ENCODE assay signal across 27 cellular contexts in genomic region chr4:184868623-184869022, GRCh38.
"Had no signal": no experiment of that assay in that cellular context is flagged by ENCODE, and none has a peak within 500 bp of the region (broad histone marks: within the 10 kb centered on the region; RNA-seq: fewer than 3 reads in every experiment).

No MANE protein-coding gene starts in this region.

- H3K27me3 ChIP-seq: stomach, suprapubic skin, testis, thyroid gland, tibial artery, tibial nerve, transverse colon, upper lobe of left lung, upper lobe of right lung, uterus, vagina had no signal

- H3K27ac ChIP-seq: stomach, suprapubic skin, testis, thoracic aorta, thyroid gland, tibial artery, tibial nerve, transverse colon, upper lobe of left lung, upper lobe of right lung, uterus, vagina had no signal

- H3K36me3 ChIP-seq: stomach, suprapubic skin, thoracic aorta, thyroid gland, tibial artery, tibial nerve, transverse colon, upper lobe of left lung, upper lobe of right lung, uterus, vagina had no signal

- H3K9me3 ChIP-seq: stomach, suprapubic skin, testis, thoracic aorta, thyroid gland, tibial artery, tibial nerve, transverse colon, upper lobe of left lung, upper lobe of right lung, uterus, vagina had no signal

- FAIRE-seq: urothelium cell line had no signal

- H3K4me1 ChIP-seq: stomach, suprapubic skin, testis, thyroid gland, tibial artery, tibial nerve, transverse colon, upper lobe of left lung, upper lobe of right lung, uterus, vagina had no signal

- H3K4me3 ChIP-seq: stomach, suprapubic skin, testis, thoracic aorta, thyroid gland, tibial artery, tibial nerve, transverse colon, upper lobe of left lung, upper lobe of right lung, uterus, vagina had no signal

- ATAC-seq: stimulated activated effector memory CD8-positive, alpha-beta T cell treated with anti-CD3 and anti-CD28 coated beads, Interleukin-12 subunit alpha, Interleukin-12 subunit beta, amount 100 ng/mL, for 72 hours; stimulated activated memory B cell treated with anti-CD40 and anti-IgM and Interleukin-4, amounts not matched to agents 10 μg/mL and 1 μg/mL and 100 μg/mL, for 72 hours; stimulated activated naive B cell treated with anti-CD40 and anti-IgM and Interleukin-4, amounts not matched to agents 10 μg/mL and 1 μg/mL and 100 μg/mL, for 72 hours; stimulated activated naive CD8-positive, alpha-beta T cell treated with anti-CD3 and anti-CD28 coated beads, Interleukin-15, amount 100 ng/mL, for 72 hours; stimulated activated naive CD8-positive, alpha-beta T cell treated with anti-CD3 and anti-CD28 coated beads, Interleukin-15, Interleukin-2, amounts not matched to agents 100 U/mL and 50 U/mL, for 24 hours; upper lobe of right lung had no signal

- DNase-seq: stimulated activated CD4-positive, alpha-beta T cell treated with anti-CD3 and anti-CD28 coated beads, Interleukin-2, amount 100 ng/mL, for 48 hours; stimulated activated CD4-positive, alpha-beta T cell treated with anti-CD3 and anti-CD28 coated beads, Interleukin-4, amount 100 ng/mL, for 1 hour; stimulated activated CD4-positive, alpha-beta T cell treated with anti-CD3 and anti-CD28 coated beads, Interleukin-4, amount 100 ng/mL, for 24 hours; stimulated activated CD4-positive, alpha-beta T cell treated with anti-CD3 and anti-CD28 coated beads, Interleukin-4, amount 100 ng/mL, for 4 hours; stimulated activated CD8-positive, alpha-beta memory T cell treated with anti-CD3 and anti-CD28 coated beads, Interleukin-4, amount 100 ng/mL, for 48 hours; stimulated activated naive B cell treated with anti-CD40 and anti-IgM and Interleukin-4, amounts not matched to agents 10 μg/mL and 1 μg/mL and 100 μg/mL, for 72 hours; stimulated activated naive CD4-positive, alpha-beta T cell; stimulated activated naive CD4-positive, alpha-beta T cell treated with Interleukin-2 at 50 U/mL for 16 hours; stimulated activated naive CD8-positive, alpha-beta T cell treated with anti-CD3 and anti-CD28 coated beads, Interleukin-15, amount 100 ng/mL, for 72 hours; stimulated activated naive CD8-positive, alpha-beta T cell treated with anti-CD3 and anti-CD28 coated beads, Interleukin-15, Interleukin-2, amounts not matched to agents 100 U/mL and 50 U/mL, for 24 hours; stomach; substantia nigra; testis; thyroid gland; tibial artery; transverse colon; trophoblast cell; upper lobe of left lung; upper lobe of right lung; uterus had no signal
